ENCODE assay signal across 1 cellular context in the genomic region with DNA sequence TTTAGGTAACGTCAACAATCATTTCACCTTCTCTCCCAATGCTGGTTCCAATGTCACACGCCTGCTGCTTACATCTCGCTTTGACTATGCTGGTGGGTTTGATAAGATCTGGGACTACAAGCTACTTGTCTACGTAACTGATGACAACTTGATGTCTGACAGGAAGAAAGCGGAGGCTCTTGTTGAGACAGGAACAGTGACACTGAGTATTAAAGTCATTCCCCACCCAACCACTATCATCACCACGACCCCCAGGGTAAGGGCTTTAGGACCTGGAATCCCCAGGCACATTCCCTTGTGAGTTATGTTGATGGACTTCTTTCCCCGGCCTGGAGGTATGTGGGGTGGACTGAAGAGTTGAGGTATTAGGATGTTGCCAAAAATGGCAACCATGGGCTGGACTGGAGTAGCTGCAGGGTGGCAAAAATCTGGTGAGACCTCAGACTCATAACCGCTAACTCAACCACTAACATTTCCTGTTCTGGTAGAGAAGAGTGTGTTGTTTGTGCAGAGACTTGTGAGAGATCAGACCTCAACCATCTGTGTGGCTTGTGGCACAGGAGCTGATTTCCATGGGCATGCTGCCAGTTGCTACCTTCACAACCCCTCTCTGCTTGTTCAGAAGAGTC.
TF ChIP-seq lines count a peak whose summit lies in the region.

No MANE protein-coding gene starts in this region.

TF ChIP-seq in K562, 482 proteins besides CTCF, POLR2A, EP300 and RAD21 (continued from another document and continues in another):
- TF ChIP-seq, protein P1, sequence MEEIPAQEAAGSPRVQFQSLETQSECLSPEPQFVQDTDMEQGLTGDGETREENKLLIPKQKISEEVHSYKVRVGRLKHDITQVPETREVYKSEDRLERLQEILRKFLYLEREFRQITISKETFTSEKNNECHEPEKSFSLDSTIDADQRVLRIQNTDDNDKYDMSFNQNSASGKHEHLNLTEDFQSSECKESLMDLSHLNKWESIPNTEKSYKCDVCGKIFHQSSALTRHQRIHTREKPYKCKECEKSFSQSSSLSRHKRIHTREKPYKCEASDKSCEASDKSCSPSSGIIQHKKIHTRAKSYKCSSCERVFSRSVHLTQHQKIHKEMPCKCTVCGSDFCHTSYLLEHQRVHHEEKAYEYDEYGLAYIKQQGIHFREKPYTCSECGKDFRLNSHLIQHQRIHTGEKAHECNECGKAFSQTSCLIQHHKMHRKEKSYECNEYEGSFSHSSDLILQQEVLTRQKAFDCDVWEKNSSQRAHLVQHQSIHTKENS (CRISPR knock-in tag; IDR thresholded peaks at IDR 0.05) = no peak
- no peak for TF ChIP-seq SRSF1 (IDR thresholded peaks at IDR 0.05; ENCODE audit: low read depth, low read length)
- peak in 1 of 2 experiments; percentile 24; a peak in 1 of 4 replicates for TF ChIP-seq RCOR1 (IDR thresholded peaks at IDR 0.05; ENCODE audit: borderline replicate concordance in 1 of 2, low read depth in 2 of 2, low read length in 2 of 2)
- TF ChIP-seq ZNF507 (tag; conservative IDR thresholded peaks at IDR 0.05) = no peak
- no peak for TF ChIP-seq MBD2 (IDR thresholded peaks at IDR 0.05; ENCODE audit: borderline replicate concordance, low read depth)
- no peak for TF ChIP-seq ZKSCAN8 (CRISPR knock-in tag; IDR thresholded peaks at IDR 0.05)
- no peak for TF ChIP-seq ATF1 (CRISPR knock-in tag; IDR thresholded peaks at IDR 0.05)
- peak; percentile 67 for TF ChIP-seq ATF1 (tag; IDR thresholded peaks at IDR 0.05)
- no peak for TF ChIP-seq ZNF444 (CRISPR knock-in tag; IDR thresholded peaks at IDR 0.05)
- no peak for TF ChIP-seq ZNF324 (CRISPR knock-in tag; IDR thresholded peaks at IDR 0.05)
- TF ChIP-seq DDX20 (tag; IDR thresholded peaks at IDR 0.05; ENCODE audit: low read depth) = no peak
- no peak for TF ChIP-seq ZNF436 (CRISPR knock-in tag; IDR thresholded peaks at IDR 0.05)
- TF ChIP-seq ZNF584 (CRISPR knock-in tag; IDR thresholded peaks at IDR 0.05; ENCODE audit: low read depth) = no peak
- TF ChIP-seq, protein P2, sequence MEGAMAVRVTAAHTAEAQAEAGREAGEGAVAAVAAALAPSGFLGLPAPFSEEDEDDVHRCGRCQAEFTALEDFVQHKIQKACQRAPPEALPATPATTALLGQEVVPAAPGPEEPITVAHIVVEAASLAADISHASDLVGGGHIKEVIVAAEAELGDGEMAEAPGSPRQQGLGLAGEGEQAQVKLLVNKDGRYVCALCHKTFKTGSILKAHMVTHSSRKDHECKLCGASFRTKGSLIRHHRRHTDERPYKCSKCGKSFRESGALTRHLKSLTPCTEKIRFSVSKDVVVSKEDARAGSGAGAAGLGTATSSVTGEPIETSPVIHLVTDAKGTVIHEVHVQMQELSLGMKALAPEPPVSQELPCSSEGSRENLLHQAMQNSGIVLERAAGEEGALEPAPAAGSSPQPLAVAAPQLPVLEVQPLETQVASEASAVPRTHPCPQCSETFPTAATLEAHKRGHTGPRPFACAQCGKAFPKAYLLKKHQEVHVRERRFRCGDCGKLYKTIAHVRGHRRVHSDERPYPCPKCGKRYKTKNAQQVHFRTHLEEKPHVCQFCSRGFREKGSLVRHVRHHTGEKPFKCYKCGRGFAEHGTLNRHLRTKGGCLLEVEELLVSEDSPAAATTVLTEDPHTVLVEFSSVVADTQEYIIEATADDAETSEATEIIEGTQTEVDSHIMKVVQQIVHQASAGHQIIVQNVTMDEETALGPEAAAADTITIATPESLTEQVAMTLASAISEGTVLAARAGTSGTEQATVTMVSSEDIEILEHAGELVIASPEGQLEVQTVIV (CRISPR knock-in tag; IDR thresholded peaks at IDR 0.05; ENCODE audit: borderline replicate concordance) = no peak
- no peak for TF ChIP-seq SLC30A9 (CRISPR knock-in tag; IDR thresholded peaks at IDR 0.05)
- TF ChIP-seq, protein P3, sequence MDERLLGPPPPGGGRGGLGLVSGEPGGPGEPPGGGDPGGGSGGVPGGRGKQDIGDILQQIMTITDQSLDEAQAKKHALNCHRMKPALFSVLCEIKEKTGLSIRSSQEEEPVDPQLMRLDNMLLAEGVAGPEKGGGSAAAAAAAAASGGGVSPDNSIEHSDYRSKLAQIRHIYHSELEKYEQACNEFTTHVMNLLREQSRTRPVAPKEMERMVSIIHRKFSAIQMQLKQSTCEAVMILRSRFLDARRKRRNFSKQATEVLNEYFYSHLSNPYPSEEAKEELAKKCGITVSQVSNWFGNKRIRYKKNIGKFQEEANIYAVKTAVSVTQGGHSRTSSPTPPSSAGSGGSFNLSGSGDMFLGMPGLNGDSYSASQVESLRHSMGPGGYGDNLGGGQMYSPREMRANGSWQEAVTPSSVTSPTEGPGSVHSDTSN (CRISPR knock-in tag; IDR thresholded peaks at IDR 0.05; ENCODE audit: low read depth) = no peak
- TF ChIP-seq, protein P3 (tag; conservative IDR thresholded peaks at IDR 0.05; ENCODE audit: low read depth) = peak; percentile 60; the same call in 1 of the 2 replicates
- no peak for TF ChIP-seq EGR1 (conservative IDR thresholded peaks at IDR 0.05)
- 0 out of 2 replicates have a peak, but pooled peaks have one; percentile 7 for TF ChIP-seq ZNF583 (CRISPR knock-in tag; IDR thresholded peaks at IDR 0.05)
- TF ChIP-seq, protein P4, sequence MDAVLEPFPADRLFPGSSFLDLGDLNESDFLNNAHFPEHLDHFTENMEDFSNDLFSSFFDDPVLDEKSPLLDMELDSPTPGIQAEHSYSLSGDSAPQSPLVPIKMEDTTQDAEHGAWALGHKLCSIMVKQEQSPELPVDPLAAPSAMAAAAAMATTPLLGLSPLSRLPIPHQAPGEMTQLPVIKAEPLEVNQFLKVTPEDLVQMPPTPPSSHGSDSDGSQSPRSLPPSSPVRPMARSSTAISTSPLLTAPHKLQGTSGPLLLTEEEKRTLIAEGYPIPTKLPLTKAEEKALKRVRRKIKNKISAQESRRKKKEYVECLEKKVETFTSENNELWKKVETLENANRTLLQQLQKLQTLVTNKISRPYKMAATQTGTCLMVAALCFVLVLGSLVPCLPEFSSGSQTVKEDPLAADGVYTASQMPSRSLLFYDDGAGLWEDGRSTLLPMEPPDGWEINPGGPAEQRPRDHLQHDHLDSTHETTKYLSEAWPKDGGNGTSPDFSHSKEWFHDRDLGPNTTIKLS (IDR thresholded peaks at IDR 0.05; ENCODE audit: borderline replicate concordance, low read depth) = no peak
- no peak for TF ChIP-seq ZFPM2 (CRISPR knock-in tag; IDR thresholded peaks at IDR 0.05)
- TF ChIP-seq RHOXF2B (CRISPR knock-in tag; conservative IDR thresholded peaks at IDR 0.05) = no peak
- no peak for TF ChIP-seq SRSF7 (optimal IDR thresholded peaks at IDR 0.05; ENCODE audit: low read depth, low read length)
- no peak for TF ChIP-seq PHF8 (IDR thresholded peaks at IDR 0.05; ENCODE audit: borderline replicate concordance, low read length)
- peak in 1 of 2 experiments; percentile 62; a peak in 2 of 4 replicates for TF ChIP-seq TEAD1 (CRISPR knock-in tag; IDR thresholded peaks at IDR 0.05)
- TF ChIP-seq, protein P5, sequence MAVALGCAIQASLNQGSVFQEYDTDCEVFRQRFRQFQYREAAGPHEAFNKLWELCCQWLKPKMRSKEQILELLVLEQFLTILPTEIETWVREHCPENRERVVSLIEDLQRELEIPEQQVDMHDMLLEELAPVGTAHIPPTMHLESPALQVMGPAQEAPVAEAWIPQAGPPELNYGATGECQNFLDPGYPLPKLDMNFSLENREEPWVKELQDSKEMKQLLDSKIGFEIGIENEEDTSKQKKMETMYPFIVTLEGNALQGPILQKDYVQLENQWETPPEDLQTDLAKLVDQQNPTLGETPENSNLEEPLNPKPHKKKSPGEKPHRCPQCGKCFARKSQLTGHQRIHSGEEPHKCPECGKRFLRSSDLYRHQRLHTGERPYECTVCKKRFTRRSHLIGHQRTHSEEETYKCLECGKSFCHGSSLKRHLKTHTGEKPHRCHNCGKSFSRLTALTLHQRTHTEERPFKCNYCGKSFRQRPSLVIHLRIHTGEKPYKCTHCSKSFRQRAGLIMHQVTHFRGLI (CRISPR knock-in tag; IDR thresholded peaks at IDR 0.05) = peak; percentile 14; the same call in 1 of the 2 replicates
- peak; percentile 54; the same call in 1 of the 2 replicates for TF ChIP-seq SMAD4 (CRISPR knock-in tag; conservative IDR thresholded peaks at IDR 0.05)
- TF ChIP-seq EHMT2 (IDR thresholded peaks at IDR 0.05) = no peak
- no peak for TF ChIP-seq SMC3 (conservative IDR thresholded peaks at IDR 0.05; ENCODE audit: insufficient read depth, low read depth, low read length)
- TF ChIP-seq, protein P6, sequence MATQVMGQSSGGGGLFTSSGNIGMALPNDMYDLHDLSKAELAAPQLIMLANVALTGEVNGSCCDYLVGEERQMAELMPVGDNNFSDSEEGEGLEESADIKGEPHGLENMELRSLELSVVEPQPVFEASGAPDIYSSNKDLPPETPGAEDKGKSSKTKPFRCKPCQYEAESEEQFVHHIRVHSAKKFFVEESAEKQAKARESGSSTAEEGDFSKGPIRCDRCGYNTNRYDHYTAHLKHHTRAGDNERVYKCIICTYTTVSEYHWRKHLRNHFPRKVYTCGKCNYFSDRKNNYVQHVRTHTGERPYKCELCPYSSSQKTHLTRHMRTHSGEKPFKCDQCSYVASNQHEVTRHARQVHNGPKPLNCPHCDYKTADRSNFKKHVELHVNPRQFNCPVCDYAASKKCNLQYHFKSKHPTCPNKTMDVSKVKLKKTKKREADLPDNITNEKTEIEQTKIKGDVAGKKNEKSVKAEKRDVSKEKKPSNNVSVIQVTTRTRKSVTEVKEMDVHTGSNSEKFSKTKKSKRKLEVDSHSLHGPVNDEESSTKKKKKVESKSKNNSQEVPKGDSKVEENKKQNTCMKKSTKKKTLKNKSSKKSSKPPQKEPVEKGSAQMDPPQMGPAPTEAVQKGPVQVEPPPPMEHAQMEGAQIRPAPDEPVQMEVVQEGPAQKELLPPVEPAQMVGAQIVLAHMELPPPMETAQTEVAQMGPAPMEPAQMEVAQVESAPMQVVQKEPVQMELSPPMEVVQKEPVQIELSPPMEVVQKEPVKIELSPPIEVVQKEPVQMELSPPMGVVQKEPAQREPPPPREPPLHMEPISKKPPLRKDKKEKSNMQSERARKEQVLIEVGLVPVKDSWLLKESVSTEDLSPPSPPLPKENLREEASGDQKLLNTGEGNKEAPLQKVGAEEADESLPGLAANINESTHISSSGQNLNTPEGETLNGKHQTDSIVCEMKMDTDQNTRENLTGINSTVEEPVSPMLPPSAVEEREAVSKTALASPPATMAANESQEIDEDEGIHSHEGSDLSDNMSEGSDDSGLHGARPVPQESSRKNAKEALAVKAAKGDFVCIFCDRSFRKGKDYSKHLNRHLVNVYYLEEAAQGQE (CRISPR knock-in tag; IDR thresholded peaks at IDR 0.05; ENCODE audit: low read depth) = 0 out of 2 replicates have a peak, but pooled peaks have one; percentile 14
- no peak for TF ChIP-seq TRIM28 (IDR thresholded peaks at IDR 0.05)
- TF ChIP-seq, protein P7, sequence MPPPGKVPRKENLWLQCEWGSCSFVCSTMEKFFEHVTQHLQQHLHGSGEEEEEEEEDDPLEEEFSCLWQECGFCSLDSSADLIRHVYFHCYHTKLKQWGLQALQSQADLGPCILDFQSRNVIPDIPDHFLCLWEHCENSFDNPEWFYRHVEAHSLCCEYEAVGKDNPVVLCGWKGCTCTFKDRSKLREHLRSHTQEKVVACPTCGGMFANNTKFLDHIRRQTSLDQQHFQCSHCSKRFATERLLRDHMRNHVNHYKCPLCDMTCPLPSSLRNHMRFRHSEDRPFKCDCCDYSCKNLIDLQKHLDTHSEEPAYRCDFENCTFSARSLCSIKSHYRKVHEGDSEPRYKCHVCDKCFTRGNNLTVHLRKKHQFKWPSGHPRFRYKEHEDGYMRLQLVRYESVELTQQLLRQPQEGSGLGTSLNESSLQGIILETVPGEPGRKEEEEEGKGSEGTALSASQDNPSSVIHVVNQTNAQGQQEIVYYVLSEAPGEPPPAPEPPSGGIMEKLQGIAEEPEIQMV (tag; conservative IDR thresholded peaks at IDR 0.05; ENCODE audit: low read depth) = no peak
